Comparison of ENCODE assay signal across 7 cellular contexts in the genomic region with DNA sequence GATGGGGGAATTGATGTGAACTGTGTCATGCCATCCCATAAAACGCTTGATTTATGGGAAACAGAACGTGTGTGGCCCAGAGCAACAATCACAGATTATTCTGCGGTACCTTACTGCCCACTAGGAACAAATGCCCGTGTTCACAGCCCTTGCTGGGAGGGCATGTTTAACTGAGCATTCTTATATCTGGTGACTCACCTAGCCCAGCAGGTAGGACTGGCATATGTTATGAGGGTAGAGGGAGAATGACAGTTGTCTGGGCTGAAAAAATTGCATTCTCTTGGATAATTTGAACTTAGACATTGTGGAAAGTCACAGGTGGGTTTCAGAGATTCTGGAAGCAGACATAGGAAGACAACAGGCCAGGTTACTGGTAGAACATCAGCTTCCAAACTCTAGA.
"Had no signal": no experiment of that assay in that cellular context is flagged by ENCODE, and none has a peak within 500 bp of the region (broad histone marks: within the 10 kb centered on the region; RNA-seq: fewer than 3 reads in every experiment).

No MANE protein-coding gene starts in this region.

- H3K4me3 ChIP-seq: GM23338 had no signal

- DNase-seq: H9, HCEC 1CT, KBM-7 had no signal

- H2AFZ ChIP-seq: GM23338 had no signal

- FAIRE-seq: H1, H54, HTR-8/SVneo had no signal

- ATAC-seq: GM23338 had no signal

- H3K4me2 ChIP-seq: GM23338 had no signal
